Comparison of ENCODE assay signal across 26 cellular contexts in genomic region chr4:74755486-74755885, GRCh38. TPM values are rescaled to one million over a fixed set of nuclear protein-coding genes. Genes with fewer than 3 reads are reported as not detected.
DNase-seq lines count a peak whose midpoint lies in the region; ATAC-seq, FAIRE-seq and TF ChIP-seq lines count a peak whose summit lies in the region.
"Had no signal": no experiment of that assay in that cellular context is flagged by ENCODE, and none has a peak within 500 bp of the region (broad histone marks: within the 10 kb centered on the region; RNA-seq: fewer than 3 reads in every experiment).

No MANE protein-coding gene starts in this region.

- H3K4me3 ChIP-seq in kidney (ENCODE audit: low read length in 2 of 2): no peak overlapping the region

- no peaks in the 10 kb centered on the region for H3K9me3 Mint-ChIP-seq in chondrocyte (ENCODE audit: low read depth)
- H3K9me3 Mint-ChIP-seq: endodermal cell, mesothelial cell of epicardium had no signal

- H3K4me1 ChIP-seq in kidney (ENCODE audit: control insufficient read depth in 1 of 2, insufficient read depth in 1 of 2, low read depth in 1 of 2, low read length in 2 of 2): no peaks in the 10 kb centered on the region

- FAIRE-seq in kidney (lab: Jason Lieb, UNC): no peak
- FAIRE-seq: frontal cortex, G401.6, GM19239, H54 had no signal

- no peak overlapping the region for H3K9ac ChIP-seq in kidney (ENCODE audit: low read length in 2 of 2)

- no peak overlapping the region for H3K4me3 Mint-ChIP-seq in chondrocyte (ENCODE audit: unreplicated experiment)
- H3K4me3 Mint-ChIP-seq: endodermal cell, mesothelial cell of epicardium, type B pancreatic cell had no signal

- POLR2A ChIA-PET in RWPE1 (lab: Yijun Ruan, JAX; ENCODE audit: low non-redundant PET): no interaction called here

- no peaks in the 10 kb centered on the region for H3K9me3 ChIP-seq in kidney (ENCODE audit: control insufficient read depth in 1 of 2, low read length in 2 of 2)
- H3K9me3 ChIP-seq: neutrophil had no signal

- ATAC-seq in sciatic nerve (peak; percentile 67), HG03432 (IDR thresholded peaks at IDR 0.05; ENCODE audit: unreplicated experiment) (no peak), HG02981 (IDR thresholded peaks at IDR 0.05; ENCODE audit: unreplicated experiment) (no peak)
- ATAC-seq: Panc1 had no signal

- peaks cover 9% of the 10 kb centered on the region for H3K27me3 Mint-ChIP-seq in chondrocyte (ENCODE audit: low read depth)

- no peak overlapping the region for H3K27ac ChIP-seq in kidney (ENCODE audit: low read depth in 2 of 2, low read length in 2 of 2)
- no peak overlapping the region for H3K27ac ChIP-seq in RWPE1
- H3K27ac ChIP-seq: C4-2B, neutrophil, WERI-Rb-1 had no signal

- no peaks in the 10 kb centered on the region for H3K4me1 Mint-ChIP-seq in chondrocyte (ENCODE audit: low read depth)
- H3K4me1 Mint-ChIP-seq: endodermal cell had no signal

- CTCF ChIA-PET in RWPE1 (lab: Yijun Ruan, JAX): interaction anchor here (0.5 to 0.6 kb wide), 2 partner anchors 679 to 995 kb away, joined by 3 read pairs; no protein-coding TSS in a partner anchor

- intact Hi-C loops in kidney (cut with DNase I): no loop called here
- intact Hi-C loops in sciatic nerve (cut with DNase I): no loop called here

- H3K27ac Mint-ChIP-seq in chondrocyte (ENCODE audit: unreplicated experiment): no peak overlapping the region
- H3K27ac Mint-ChIP-seq: endodermal cell, mesothelial cell of epicardium, type B pancreatic cell had no signal

- DNase-seq in DMS 273 (lab: John Stamatoyannopoulos, UW; ENCODE audit: unreplicated experiment) (peak; percentile 81), chondrocyte (ENCODE audit: low spot score) (peak; percentile 59), kidney (peak; percentile 41), sciatic nerve (ENCODE audit: low spot score) (no peak), RWPE1 (ENCODE audit: low spot score) (no peak)
- DNase-seq in stimulated activated CD4-positive, alpha-beta T cell treated with anti-CD3 and anti-CD28 coated beads, Interleukin-2, amount 100 ng/mL, for 48 hours: no peak
- DNase-seq: activated CD4-positive, alpha-beta T cell treated with anti-CD3 and anti-CD28 coated beads, Interleukin-2, amount 50 U/mL, for 4 hours; anterior cingulate cortex; endodermal cell; NCI-H1694; NCI-H226; retina; stimulated activated naive CD4-positive, alpha-beta T cell treated with Interleukin-2 at 50 U/mL for 16 hours; T-helper 2 cell; WERI-Rb-1 had no signal

- no peaks in the 10 kb centered on the region for H3K36me3 ChIP-seq in kidney (ENCODE audit: control insufficient read depth in 1 of 2, insufficient read depth in 2 of 2, low read length in 2 of 2)
- H3K36me3 ChIP-seq: neutrophil, WERI-Rb-1 had no signal

- H3K36me3 Mint-ChIP-seq in chondrocyte (ENCODE audit: low read depth): no peaks in the 10 kb centered on the region
- H3K36me3 Mint-ChIP-seq: mesothelial cell of epicardium, type B pancreatic cell had no signal

- TF ChIP-seq CTCF in chondrocyte (IDR thresholded peaks at IDR 0.05): no peak
- no peak for TF ChIP-seq CTCF in kidney (IDR thresholded peaks at IDR 0.05; ENCODE audit: borderline replicate concordance, extremely low read depth, insufficient read depth)
- no peak for TF ChIP-seq CTCF in RWPE1 (conservative IDR thresholded peaks at IDR 0.05; ENCODE audit: low read depth)

RNA-seq across cellular contexts. Expression of gene BTC, which starts 38.8 kb away (rescaled TPM):
- total RNA-seq in chondrocyte: 0.33 to 0.41 TPM (median 0.40 TPM) in 3 replicates
- 6.0 TPM for total RNA-seq in kidney
- polyA plus RNA-seq in kidney (ENCODE audit: insufficient read depth, low read depth, low replicate concordance): 6.0 TPM
- total RNA-seq in sciatic nerve: 0.76 TPM
- total RNA-seq: frontal cortex had no signal

Comparison
In these comparisons a context has a peak if more than half of its experiments do, and no peak if none do; other contexts are left out.
1. DNase-seq: peak in DMS 273 (single experiment), chondrocyte (single experiment) and kidney (single experiment); none in sciatic nerve (single experiment), stimulated activated CD4-positive, alpha-beta T cell treated with anti-CD3 and anti-CD28 coated beads, Interleukin-2, amount 100 ng/mL, for 48 hours (0 of 2) and RWPE1 (single experiment).